14 cellular contexts compared by ENCODE assay signal in the genomic region with DNA sequence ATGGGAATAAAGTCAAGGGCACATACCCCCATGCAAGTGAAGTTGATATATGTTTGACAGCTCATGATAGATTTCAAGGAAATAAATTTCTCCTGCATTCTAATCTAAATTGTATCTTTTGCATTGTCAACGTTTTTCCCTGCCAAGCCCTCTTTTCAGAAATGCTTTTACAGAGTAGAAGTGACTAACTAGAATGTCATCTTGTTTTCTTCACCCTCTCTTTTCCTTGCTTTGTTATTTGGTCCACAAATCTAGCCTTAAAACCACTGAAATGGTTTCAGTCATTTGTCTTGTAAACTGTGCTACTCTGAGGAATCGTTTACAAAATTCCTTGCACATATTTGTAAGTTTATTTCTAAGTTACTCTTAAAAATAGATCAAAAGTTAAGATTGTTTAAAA.
A peak's percentile ranks its signal among the peaks of the same experiment; 100 is the strongest.
DNase-seq lines count a peak whose midpoint lies in the region; TF ChIP-seq lines count a peak whose summit lies in the region.
"Had no signal": no experiment of that assay in that cellular context is flagged by ENCODE, and none has a peak within 500 bp of the region (broad histone marks: within the 10 kb centered on the region; RNA-seq: fewer than 3 reads in every experiment).

No MANE protein-coding gene starts in this region.

- H3K9ac ChIP-seq in SK-N-MC (ENCODE audit: insufficient read length): no peak overlapping the region

- no peaks in the 10 kb centered on the region for H3K9me3 ChIP-seq in SK-N-MC (ENCODE audit: low read depth, low read length)

- H3K36me3 ChIP-seq in SK-N-MC (ENCODE audit: insufficient read depth, low read length): no peaks in the 10 kb centered on the region

- DNase-seq in GM04504 (ENCODE audit: low read depth): peak; percentile 25
- no peak for DNase-seq in SK-N-MC (ENCODE audit: low read depth, low spot score)
- DNase-seq in fibroblast of mammary gland (ENCODE audit: low read depth): peak; percentile 26
- peak; percentile 13 for DNase-seq in retinal pigment epithelial cell (ENCODE audit: low read depth)
- no peak for DNase-seq in effector CD8-positive, alpha-beta T cell (lab: John Stamatoyannopoulos, UW)
- no peak for DNase-seq in effector CD4-positive, alpha-beta T cell
- no peak for DNase-seq in NCI-H526 treated with DMSO at 0.1 percent for 48 hours (lab: John Stamatoyannopoulos, UW)
- DNase-seq in DMS53 treated with DMSO at 0.1 percent for 48 hours (lab: John Stamatoyannopoulos, UW; ENCODE audit: unreplicated experiment): no peak
- DNase-seq: dermis blood vessel endothelial cell, foreskin melanocyte, naive B cell, NCI-H2029, NCI-H510A treated with DMSO at 0.1 percent for 48 hours, T-helper 1 cell had no signal

- TF ChIP-seq CTCF in fibroblast of mammary gland (conservative IDR thresholded peaks at IDR 0.05; ENCODE audit: control insufficient read depth, insufficient read depth, low read depth, low read length) (no peak), retinal pigment epithelial cell (conservative IDR thresholded peaks at IDR 0.05; ENCODE audit: low read depth, low read length) (no peak)

- peak overlapping the region; percentile 22; the same call in 1 of the 2 replicates for H3K27ac ChIP-seq in SK-N-MC

- no peak overlapping the region for H3K4me3 ChIP-seq in SK-N-MC
- H3K4me3 ChIP-seq in fibroblast of mammary gland (ENCODE audit: control insufficient read depth, low read depth, low read length): no peak overlapping the region
- H3K4me3 ChIP-seq in retinal pigment epithelial cell (ENCODE audit: low read length): no peak overlapping the region

Comparison
In these comparisons a context has a peak if more than half of its experiments do, and no peak if none do; other contexts are left out.
1. DNase-seq: peak in GM04504 (single experiment), fibroblast of mammary gland (single experiment) and retinal pigment epithelial cell (single experiment); none in SK-N-MC (single experiment), effector CD8-positive, alpha-beta T cell (single experiment), effector CD4-positive, alpha-beta T cell (single experiment), NCI-H526 treated with DMSO at 0.1 percent for 48 hours (single experiment) and DMS53 treated with DMSO at 0.1 percent for 48 hours (single experiment).